Comparison of ENCODE assay signal across 9 cellular contexts in genomic region chr2:3659447-3660432, GRCh38. TPM values are rescaled to one million over a fixed set of nuclear protein-coding genes. Genes with fewer than 3 reads are reported as not detected.
DNase-seq lines count a peak whose midpoint lies in the region; ATAC-seq, FAIRE-seq and TF ChIP-seq lines count a peak whose summit lies in the region.
"Had no signal": no experiment of that assay in that cellular context is flagged by ENCODE, and none has a peak within 500 bp of the region (broad histone marks: within the 10 kb centered on the region; RNA-seq: fewer than 3 reads in every experiment).

No MANE protein-coding gene starts in this region.

- H3K14ac ChIP-seq in mesenchymal stem cell (ENCODE audit: low read length in 2 of 2) = no peak overlapping the region

- H3K79me2 ChIP-seq in K562 (ENCODE audit: control insufficient read depth, insufficient read depth, low read length) = no peaks in the 10 kb centered on the region

- H3K27ac Mint-ChIP-seq in Caco-2 (ENCODE audit: unreplicated experiment) = no peak overlapping the region
- peak overlapping the region in 2 of 8 donors; percentile 58 to 63 for H3K27ac Mint-ChIP-seq in CD8-positive, alpha-beta memory T cell
- H3K27ac Mint-ChIP-seq in activated CD4-positive, alpha-beta T cell treated with anti-CD3 and anti-CD28 coated beads, Interleukin-2, amount 10 ng/mL, durations not matched to agents 7 days and 5 days = no peak overlapping the region

- H3K27ac ChIP-seq in K562 (ENCODE audit: extremely low read depth, low read depth, low read length) (no peak overlapping the region; the same call in 2 of the 3 replicates), mesenchymal stem cell (ENCODE audit: low read length, poor library complexity, severe bottlenecking) (no peak overlapping the region)
- H3K27ac ChIP-seq in CD8-positive, alpha-beta memory T cell (ENCODE audit: low read depth, low read length) = no peak overlapping the region

- no peak overlapping the region for H2BK12ac ChIP-seq in mesenchymal stem cell (ENCODE audit: low read length in 2 of 2)

- no peaks in the 10 kb centered on the region for H3K27me3 Mint-ChIP-seq in Caco-2 (ENCODE audit: insufficient read depth, unreplicated experiment)
- H3K27me3 Mint-ChIP-seq in CD8-positive, alpha-beta memory T cell = no peaks in the 10 kb centered on the region
- peaks cover 3% of the 10 kb centered on the region for H3K27me3 Mint-ChIP-seq in activated CD4-positive, alpha-beta T cell treated with anti-CD3 and anti-CD28 coated beads, Interleukin-2, amount 10 ng/mL, durations not matched to agents 7 days and 5 days

- DNase-seq in CD1c-positive myeloid dendritic cell (ENCODE audit: extremely low spot score) (peak; percentile 25), NCI-H187 treated with DMSO at 0.1 percent for 48 hours (lab: John Stamatoyannopoulos, UW) (peak; percentile 41), K562 (ENCODE audit: extremely low read depth in 1 of 4, low spot score in 3 of 4) (peak in 1 of 4 experiments; percentile 36), mesenchymal stem cell (peak; percentile 73), Caco-2 (no peak)
- no peak for DNase-seq in CD8-positive, alpha-beta memory T cell
- no peak for DNase-seq in activated CD4-positive, alpha-beta T cell treated with anti-CD3 and anti-CD28 coated beads, Interleukin-2, amount 10 ng/mL, durations not matched to agents 7 days and 5 days

- H3K9me1 ChIP-seq in K562 (ENCODE audit: control insufficient read depth, insufficient read depth, low read length) = no peaks in the 10 kb centered on the region

- TF ChIP-seq POLR2A in K562 (conservative IDR thresholded peaks at IDR 0.05) = no peak

- H3K4me3 ChIP-seq in K562 = no peak overlapping the region
- no peak overlapping the region for H3K4me3 ChIP-seq in mesenchymal stem cell (ENCODE audit: insufficient read depth in 1 of 2, low read depth in 1 of 2, low read length in 2 of 2)
- no peak overlapping the region for H3K4me3 ChIP-seq in Caco-2 (ENCODE audit: low read depth, low read length)
- H3K4me3 ChIP-seq in CD8-positive, alpha-beta memory T cell (ENCODE audit: low read length) = no peak overlapping the region

- H4K20me1 ChIP-seq in K562 (replicated peaks; ENCODE audit: control insufficient read depth, insufficient read depth, low read length) = no peaks in the 10 kb centered on the region

- no peak for TF ChIP-seq CTCF in K562 (IDR thresholded peaks at IDR 0.05 in 2 of 3, conservative IDR thresholded peaks at IDR 0.05 in 1 of 3; ENCODE audit: insufficient read depth in 2 of 3, low read depth in 1 of 3, low read length in 3 of 3)
- TF ChIP-seq CTCF in Caco-2 (IDR thresholded peaks at IDR 0.05; ENCODE audit: insufficient read depth in 1 of 2, low read depth in 1 of 2, low read length in 1 of 2, severe bottlenecking in 1 of 2, unreplicated experiment in 1 of 2) = no peak

- H2BK5ac ChIP-seq in mesenchymal stem cell (ENCODE audit: low read depth, low read length, poor library complexity, severe bottlenecking) = no peak overlapping the region

- H3K27me3 ChIP-seq in K562 (ENCODE audit: control insufficient read depth in 2 of 2, insufficient read depth in 2 of 2, low read length in 2 of 2) = peaks cover 19 to 30% of the 10 kb centered on the region in 2 experiments
- peaks cover 4 to 23% of the 10 kb centered on the region in 2 experiments for H3K27me3 ChIP-seq in mesenchymal stem cell (ENCODE audit: control insufficient read depth in 1 of 2, insufficient read depth in 1 of 2, low read length in 2 of 2)
- no peaks in the 10 kb centered on the region for H3K27me3 ChIP-seq in Caco-2 (replicated peaks; ENCODE audit: control insufficient read depth, insufficient read depth, low read length)
- H3K27me3 ChIP-seq in CD8-positive, alpha-beta memory T cell (ENCODE audit: insufficient read depth, low read length, poor library complexity, severe bottlenecking) = no peaks in the 10 kb centered on the region

- peaks cover 0 to 6% of the 10 kb centered on the region in 2 experiments; a peak in 1 of 5 replicates for H3K4me1 ChIP-seq in K562 (replicated peaks in 1 of 2; ENCODE audit: control insufficient read depth in 2 of 2, insufficient read depth in 2 of 2, low read length in 2 of 2)
- peaks cover 14% of the 10 kb centered on the region for H3K4me1 ChIP-seq in mesenchymal stem cell (ENCODE audit: control insufficient read depth, insufficient read depth, low read depth, low read length)
- no peaks in the 10 kb centered on the region for H3K4me1 ChIP-seq in Caco-2
- no peaks in the 10 kb centered on the region for H3K4me1 ChIP-seq in CD8-positive, alpha-beta memory T cell (ENCODE audit: insufficient read depth, low read length)

- no peak overlapping the region for H3K4ac ChIP-seq in mesenchymal stem cell (ENCODE audit: low read depth in 1 of 2, low read length in 2 of 2)

- H3K36me3 ChIP-seq in K562 (ENCODE audit: control insufficient read depth, insufficient read depth, low read length) (no peaks in the 10 kb centered on the region), mesenchymal stem cell (ENCODE audit: control insufficient read depth in 1 of 2, insufficient read depth in 2 of 2, low read depth in 1 of 2, low read length in 2 of 2) (no peaks in the 10 kb centered on the region), Caco-2 (ENCODE audit: control insufficient read depth, insufficient read depth, low read length) (no peaks in the 10 kb centered on the region)
- H3K36me3 ChIP-seq in CD8-positive, alpha-beta memory T cell (ENCODE audit: insufficient read depth, low read length) = no peaks in the 10 kb centered on the region

- H4K91ac ChIP-seq in mesenchymal stem cell (ENCODE audit: low read length) = no peak overlapping the region

- peak overlapping the region; percentile 70 for H2AFZ ChIP-seq in K562 (ENCODE audit: low read depth, low read length)
- H2AFZ ChIP-seq in mesenchymal stem cell (ENCODE audit: low read depth, low read length) = no peak overlapping the region

- peak overlapping the region; percentile 73 for H4K8ac ChIP-seq in mesenchymal stem cell (ENCODE audit: low read length)

- WGBS in K562 (ENCODE audit: insufficient coverage, low coverage, missing lambda C conversion rate) = 36% methylated on average over 21 of the region's 26 CpGs
- WGBS in mesenchymal stem cell = 82% methylated on average over 26 of the region's 26 CpGs

- no peaks in the 10 kb centered on the region for H3K36me3 Mint-ChIP-seq in Caco-2 (ENCODE audit: insufficient read depth, unreplicated experiment)
- no peaks in the 10 kb centered on the region for H3K36me3 Mint-ChIP-seq in CD8-positive, alpha-beta memory T cell
- no peaks in the 10 kb centered on the region for H3K36me3 Mint-ChIP-seq in activated CD4-positive, alpha-beta T cell treated with anti-CD3 and anti-CD28 coated beads, Interleukin-2, amount 10 ng/mL, durations not matched to agents 7 days and 5 days (ENCODE audit: low read depth)

- no peaks in the 10 kb centered on the region for H3K79me1 ChIP-seq in mesenchymal stem cell (replicated peaks; ENCODE audit: low read length, poor library complexity, severe bottlenecking)

- H3K4me2 ChIP-seq in K562 (ENCODE audit: insufficient read depth, low read length) = no peak overlapping the region
- no peak overlapping the region for H3K4me2 ChIP-seq in mesenchymal stem cell (ENCODE audit: low read length, poor library complexity, severe bottlenecking)

- H3K18ac ChIP-seq in mesenchymal stem cell (ENCODE audit: low read depth in 1 of 2, low read length in 2 of 2) = peak overlapping the region in 1 of 2 experiments; percentile 45

- H3K4me1 Mint-ChIP-seq in Caco-2 (ENCODE audit: low read depth, unreplicated experiment) = no peaks in the 10 kb centered on the region
- peaks cover 3 to 12% (median 4%) of the 10 kb centered on the region in 3 donors for H3K4me1 Mint-ChIP-seq in CD8-positive, alpha-beta memory T cell
- peaks cover 3% of the 10 kb centered on the region for H3K4me1 Mint-ChIP-seq in activated CD4-positive, alpha-beta T cell treated with anti-CD3 and anti-CD28 coated beads, Interleukin-2, amount 10 ng/mL, durations not matched to agents 7 days and 5 days

- in situ Hi-C loops in K562 (cut with MboI) = loop anchor here (10.0 to 25.0 kb wide), 3 partner anchors 165 to 1547 kb away; no protein-coding TSS in a partner anchor

- no peak overlapping the region for H3K23ac ChIP-seq in mesenchymal stem cell (ENCODE audit: low read length in 2 of 2)

- H3K9ac ChIP-seq in K562 (ENCODE audit: insufficient read depth in 1 of 2, low read depth in 2 of 2, low read length in 2 of 2) (peak overlapping the region in 1 of 2 experiments; percentile 54; a peak in 1 of 4 replicates), mesenchymal stem cell (ENCODE audit: low read length) (peak overlapping the region; percentile 36)

- intact Hi-C loops in K562 (cut with micrococcal nuclease) (no loop called here), Caco-2 (cut with micrococcal nuclease; ENCODE audit: unreplicated experiment) (no loop called here)

- no peak overlapping the region for H3K4me3 Mint-ChIP-seq in Caco-2 (ENCODE audit: unreplicated experiment)
- no peak overlapping the region for H3K4me3 Mint-ChIP-seq in CD8-positive, alpha-beta memory T cell
- no peak overlapping the region for H3K4me3 Mint-ChIP-seq in activated CD4-positive, alpha-beta T cell treated with anti-CD3 and anti-CD28 coated beads, Interleukin-2, amount 10 ng/mL, durations not matched to agents 7 days and 5 days

- no peak overlapping the region for H2BK15ac ChIP-seq in mesenchymal stem cell (ENCODE audit: low read depth, poor library complexity, severe bottlenecking)

- no peaks in the 10 kb centered on the region for H3K9me3 Mint-ChIP-seq in Caco-2 (ENCODE audit: unreplicated experiment)
- no peaks in the 10 kb centered on the region for H3K9me3 Mint-ChIP-seq in CD8-positive, alpha-beta memory T cell
- peaks cover 2% of the 10 kb centered on the region for H3K9me3 Mint-ChIP-seq in activated CD4-positive, alpha-beta T cell treated with anti-CD3 and anti-CD28 coated beads, Interleukin-2, amount 10 ng/mL, durations not matched to agents 7 days and 5 days

- FAIRE-seq in K562 (lab: Jason Lieb, UNC) = peak; percentile 71

- BruUV-seq in K562 (replicated peaks; lab: Mats Ljungman, UMichigan) (no TSS peak), Caco-2 (replicated peaks; lab: Mats Ljungman, UMichigan) (no TSS peak)

- CTCF ChIA-PET in K562 (lab: Yijun Ruan, JAX; ENCODE audit: low intra/inter-chr PET ratio) = no interaction called here
- CTCF ChIA-PET in Caco-2 (lab: Charles Lee) = interaction anchor here (0.9 kb wide), 1 partner anchor 32 kb away, joined by 5 read pairs; no protein-coding TSS in a partner anchor
- CTCF ChIA-PET in CD8-positive, alpha-beta memory T cell (lab: Charles Lee) = interaction anchor here (0.6 kb wide), 1 partner anchor 8 kb away, joined by 3 read pairs; no protein-coding TSS in a partner anchor
- CTCF ChIA-PET in activated CD4-positive, alpha-beta T cell treated with anti-CD3 and anti-CD28 coated beads, Interleukin-2, amount 10 ng/mL, durations not matched to agents 7 days and 5 days (lab: Charles Lee) = no interaction called here

- no peak for TF ChIP-seq RAD21 in K562 (CRISPR knock-in tag; conservative IDR thresholded peaks at IDR 0.05 in 1 of 2, IDR thresholded peaks at IDR 0.05 in 1 of 2)

- no peaks in the 10 kb centered on the region for H3K9me3 ChIP-seq in K562 (replicated peaks; ENCODE audit: control insufficient read depth, insufficient read depth, low read depth, low read length)
- H3K9me3 ChIP-seq in mesenchymal stem cell (ENCODE audit: control insufficient read depth, low read length) = no peaks in the 10 kb centered on the region
- H3K9me3 ChIP-seq in Caco-2 = no peaks in the 10 kb centered on the region
- H3K9me3 ChIP-seq in CD8-positive, alpha-beta memory T cell (ENCODE audit: low read length) = no peaks in the 10 kb centered on the region

- no peak overlapping the region for H2AK5ac ChIP-seq in mesenchymal stem cell (ENCODE audit: low read length, severe bottlenecking)

- H2BK120ac ChIP-seq in mesenchymal stem cell (ENCODE audit: low read depth, low read length) = no peak overlapping the region

- peak; percentile 50 for ATAC-seq in K562
- ATAC-seq in HG03175 (IDR thresholded peaks at IDR 0.05; ENCODE audit: unreplicated experiment) = no peak

- POLR2A ChIA-PET in K562 (lab: Yijun Ruan, JAX) (interaction anchor here (0.5 to 0.6 kb wide), 2 partner anchors 17 to 944 kb away, joined by 3 to 5 read pairs; no protein-coding TSS in a partner anchor), Caco-2 (lab: Charles Lee) (no interaction called here)
- POLR2A ChIA-PET in CD8-positive, alpha-beta memory T cell (lab: Charles Lee) = no interaction called here
- POLR2A ChIA-PET in activated CD4-positive, alpha-beta T cell treated with anti-CD3 and anti-CD28 coated beads, Interleukin-2, amount 10 ng/mL, durations not matched to agents 7 days and 5 days (lab: Charles Lee) = no interaction called here

- no peak for TF ChIP-seq EP300 in K562 (IDR thresholded peaks at IDR 0.05; ENCODE audit: low read length)

RNA-seq across cellular contexts. Expression of gene ALLC, which starts 1.7 kb away (rescaled TPM):
- total RNA-seq in K562 (2011; cell fraction: chromatin; rRNA removed; ENCODE audit: low replicate concordance) = not detected in 2 replicates
- not detected in 2 replicates for total RNA-seq in K562 (2011; cell fraction: nucleolus; rRNA removed)
- not detected in 2 replicates for total RNA-seq in K562 (2011; cell fraction: nucleoplasm; rRNA removed)
- total RNA-seq in K562 (2014; rRNA removed) (not detected in 2 replicates), K562 (2014; rRNA removed; fragmentation: Illumina TruSeq; extraction: Trizol) (not detected in 2 replicates), K562 (2015; rRNA removed; fragmentation: Illumina TruSeq; extraction: Trizol) (not detected in 2 replicates), K562 (2021) (not detected in 2 replicates), Caco-2 (2022) (not detected in 2 replicates)
- polyA plus RNA-seq in K562 (2011; rRNA removed) (not detected in 2 replicates), K562 (2014; fragmentation: Illumina TruSeq; extraction: Trizol) (not detected in 2 replicates), K562 (2014; fragmentation: Nextera tagmentation; extraction: Ambion mirVana) (not detected), K562 (2014; rRNA removed) (not detected in 2 replicates)
- not detected in 2 replicates for polyA plus RNA-seq in K562 (2011; cell fraction: cytosol; rRNA removed)
- not detected in 2 replicates for polyA plus RNA-seq in K562 (2011; cell fraction: nucleus; rRNA removed)
- not detected in 2 replicates for polyA plus RNA-seq in K562 (2012)
- polyA minus RNA-seq in K562 (2011; rRNA and poly(A)+ RNA removed) = not detected in 2 replicates
- polyA minus RNA-seq in K562 (2011; cell fraction: cytosol; rRNA and poly(A)+ RNA removed) = not detected in 2 replicates
- not detected in 2 replicates for polyA minus RNA-seq in K562 (2011; cell fraction: nucleus; rRNA and poly(A)+ RNA removed)
- 0.11 TPM for polyA plus RNA-seq in mesenchymal stem cell (2013, experiment 1 of 2)
- polyA plus RNA-seq in mesenchymal stem cell (2013, experiment 2 of 2) = 0.10 TPM
- not detected for total RNA-seq in CD8-positive, alpha-beta memory T cell
- not detected for polyA plus RNA-seq in CD8-positive, alpha-beta memory T cell
- total RNA-seq in activated CD4-positive, alpha-beta T cell treated with anti-CD3 and anti-CD28 coated beads, Interleukin-2, amount 10 ng/mL, durations not matched to agents 7 days and 5 days = not detected
- total RNA-seq: glomerular endothelial cell had no signal

RNA-seq across cellular contexts. Expression of gene DCDC2C, which starts 43.6 kb away (rescaled TPM):
- total RNA-seq in K562 (2011; cell fraction: chromatin; rRNA removed; ENCODE audit: low replicate concordance) = not detected in 2 replicates
- total RNA-seq in K562 (2011; cell fraction: nucleolus; rRNA removed) = not detected in 2 replicates
- total RNA-seq in K562 (2011; cell fraction: nucleoplasm; rRNA removed) = not detected in 2 replicates
- total RNA-seq in K562 (2014; rRNA removed) = not detected in 2 replicates
- total RNA-seq in K562 (2014; rRNA removed; fragmentation: Illumina TruSeq; extraction: Trizol) = not detected in 2 replicates
- total RNA-seq in K562 (2015; rRNA removed; fragmentation: Illumina TruSeq; extraction: Trizol) = not detected in 2 replicates
- not detected in 2 replicates for total RNA-seq in K562 (2021)
- polyA plus RNA-seq in K562 (2011; rRNA removed) = not detected in 2 replicates
- polyA plus RNA-seq in K562 (2011; cell fraction: cytosol; rRNA removed) = not detected in 2 replicates
- not detected in 2 replicates for polyA plus RNA-seq in K562 (2011; cell fraction: nucleus; rRNA removed)
- not detected in 2 replicates for polyA plus RNA-seq in K562 (2012)
- polyA plus RNA-seq in K562 (2014; fragmentation: Illumina TruSeq; extraction: Trizol) = not detected in 2 replicates
- not detected for polyA plus RNA-seq in K562 (2014; fragmentation: Nextera tagmentation; extraction: Ambion mirVana)
- polyA plus RNA-seq in K562 (2014; rRNA removed) = not detected in 2 replicates
- polyA minus RNA-seq in K562 (2011; rRNA and poly(A)+ RNA removed) = not detected in 2 replicates
- not detected in 2 replicates for polyA minus RNA-seq in K562 (2011; cell fraction: cytosol; rRNA and poly(A)+ RNA removed)
- polyA minus RNA-seq in K562 (2011; cell fraction: nucleus; rRNA and poly(A)+ RNA removed) = not detected in 2 replicates
- polyA plus RNA-seq in mesenchymal stem cell (2013, experiment 1 of 2) = not detected
- polyA plus RNA-seq in mesenchymal stem cell (2013, experiment 2 of 2) = not detected
- not detected in 2 replicates for total RNA-seq in Caco-2 (2022)
- total RNA-seq in CD8-positive, alpha-beta memory T cell = not detected
- not detected for polyA plus RNA-seq in CD8-positive, alpha-beta memory T cell
- not detected for total RNA-seq in activated CD4-positive, alpha-beta T cell treated with anti-CD3 and anti-CD28 coated beads, Interleukin-2, amount 10 ng/mL, durations not matched to agents 7 days and 5 days
- total RNA-seq: glomerular endothelial cell had no signal

Comparison
In these comparisons a context has a peak if more than half of its experiments do, and no peak if none do; other contexts are left out.
1. DNase-seq: peak in CD1c-positive myeloid dendritic cell (single experiment), NCI-H187 treated with DMSO at 0.1 percent for 48 hours (single experiment) and mesenchymal stem cell (single experiment); none in Caco-2 (0 of 2), CD8-positive, alpha-beta memory T cell (0 of 5) and activated CD4-positive, alpha-beta T cell treated with anti-CD3 and anti-CD28 coated beads, Interleukin-2, amount 10 ng/mL, durations not matched to agents 7 days and 5 days (single experiment).
2. CTCF ChIA-PET loops: an anchor here in Caco-2 (0.9 kb wide) and CD8-positive, alpha-beta memory T cell (0.6 kb wide); none called in K562 and activated CD4-positive, alpha-beta T cell treated with anti-CD3 and anti-CD28 coated beads, Interleukin-2, amount 10 ng/mL, durations not matched to agents 7 days and 5 days.